9 cellular contexts compared by ENCODE assay signal in genomic region chr12:2051700-2052625, GRCh38. TPM values are rescaled to one million over a fixed set of nuclear protein-coding genes. Genes with fewer than 3 reads are reported as not detected.
DNase-seq lines count a peak whose midpoint lies in the region; ATAC-seq, FAIRE-seq and TF ChIP-seq lines count a peak whose summit lies in the region.
"Had no signal": no experiment of that assay in that cellular context is flagged by ENCODE, and none has a peak within 500 bp of the region (broad histone marks: within the 10 kb centered on the region; RNA-seq: fewer than 3 reads in every experiment).

No MANE protein-coding gene starts in this region.

- peak overlapping the region; percentile 83 for H2AFZ ChIP-seq in astrocyte (ENCODE audit: low read depth, low read length)

- H3K27me3 Mint-ChIP-seq in astrocyte (ENCODE audit: low read depth, unreplicated experiment) = peaks cover 59% of the 10 kb centered on the region
- peaks cover 4% of the 10 kb centered on the region for H3K27me3 Mint-ChIP-seq in mesothelial cell of epicardium (ENCODE audit: low read depth)

- H3K27ac Mint-ChIP-seq in astrocyte (ENCODE audit: unreplicated experiment) = peak overlapping the region; percentile 1
- peak overlapping the region; percentile 87 for H3K27ac Mint-ChIP-seq in mesothelial cell of epicardium

- intact Hi-C loops in left cardiac atrium (cut with DNase I) = loop anchor here (10.0 kb wide), 3 partner anchors 113 to 233 kb away; no protein-coding TSS in a partner anchor
- intact Hi-C loops in aorta (cut with DNase I) = loop anchor here (5.0 kb wide), 2 partner anchors 215 to 530 kb away; no protein-coding TSS in a partner anchor

- no peaks in the 10 kb centered on the region for H3K27me3 ChIP-seq in cardiac muscle cell
- H3K27me3 ChIP-seq in astrocyte (ENCODE audit: insufficient read depth, low read length) = peaks cover 38% of the 10 kb centered on the region
- no peaks in the 10 kb centered on the region for H3K27me3 ChIP-seq in aorta (ENCODE audit: control insufficient read depth in 1 of 2, insufficient read depth in 2 of 2, low read length in 1 of 2)
- peaks cover 32% of the 10 kb centered on the region for H3K27me3 ChIP-seq in effector memory CD4-positive, alpha-beta T cell (replicated peaks; ENCODE audit: control insufficient read depth, insufficient read depth, low read length, poor library complexity, severe bottlenecking)

- no peaks in the 10 kb centered on the region for H3K9me3 ChIP-seq in cardiac muscle cell (ENCODE audit: low read depth)
- H3K9me3 ChIP-seq in astrocyte (ENCODE audit: insufficient read depth, low read depth, low read length) = no peaks in the 10 kb centered on the region
- H3K9me3 ChIP-seq in aorta (ENCODE audit: control insufficient read depth, low read length) = no peaks in the 10 kb centered on the region
- H3K9me3 ChIP-seq in effector memory CD4-positive, alpha-beta T cell (ENCODE audit: control insufficient read depth, low read length) = no peaks in the 10 kb centered on the region

- peak overlapping the region; percentile 36 for H3K9ac ChIP-seq in astrocyte (ENCODE audit: low read length)

- H3K4me3 Mint-ChIP-seq in astrocyte (ENCODE audit: unreplicated experiment) (peak overlapping the region; percentile 78), mesothelial cell of epicardium (peak overlapping the region; percentile 69)

- peaks cover 11% of the 10 kb centered on the region for H4K20me1 ChIP-seq in astrocyte (ENCODE audit: insufficient read depth, low read length)

- H3K9me3 Mint-ChIP-seq in astrocyte (ENCODE audit: unreplicated experiment) = no peaks in the 10 kb centered on the region
- H3K9me3 Mint-ChIP-seq in mesothelial cell of epicardium = no peaks in the 10 kb centered on the region

- H3K4me1 Mint-ChIP-seq in astrocyte (ENCODE audit: low read depth, unreplicated experiment) (peaks cover 10% of the 10 kb centered on the region), mesothelial cell of epicardium (peaks cover 52% of the 10 kb centered on the region)

- H3K27ac ChIP-seq in cardiac muscle cell = peak overlapping the region; percentile 60
- H3K27ac ChIP-seq in astrocyte (ENCODE audit: low read depth, low read length) = no peak overlapping the region
- H3K27ac ChIP-seq in aorta (ENCODE audit: low read depth in 1 of 2, low read length in 2 of 2) = peak overlapping the region in 1 of 2 donors; percentile 47
- no peak overlapping the region for H3K27ac ChIP-seq in effector memory CD4-positive, alpha-beta T cell (ENCODE audit: insufficient read depth, low read length, poor library complexity, severe bottlenecking)

- H3K36me3 Mint-ChIP-seq in astrocyte (ENCODE audit: low read depth, unreplicated experiment) (no peaks in the 10 kb centered on the region), mesothelial cell of epicardium (no peaks in the 10 kb centered on the region)

- no peaks in the 10 kb centered on the region for H3K36me3 ChIP-seq in cardiac muscle cell
- H3K36me3 ChIP-seq in astrocyte (ENCODE audit: insufficient read depth, low read length) = no peaks in the 10 kb centered on the region
- no peaks in the 10 kb centered on the region for H3K36me3 ChIP-seq in aorta (ENCODE audit: control insufficient read depth in 1 of 2, insufficient read depth in 2 of 2, low read length in 1 of 2)
- H3K36me3 ChIP-seq in effector memory CD4-positive, alpha-beta T cell (ENCODE audit: control insufficient read depth, insufficient read depth, low read length) = no peaks in the 10 kb centered on the region

- H3K4me2 ChIP-seq in astrocyte (ENCODE audit: low read length) = peak overlapping the region; percentile 91

- 6 to 8% methylated on average over 42 to 54 of the region's 54 CpGs for WGBS in aorta, 2 donors

- ATAC-seq in left cardiac atrium = no peak
- no peak for ATAC-seq in aorta (ENCODE audit: low FRiP score)

- H3K4me3 ChIP-seq in cardiac muscle cell = peak overlapping the region; percentile 34
- H3K4me3 ChIP-seq in astrocyte (ENCODE audit: insufficient read depth, low read depth, low read length) = peak overlapping the region; percentile 52
- peak overlapping the region; percentile 56 to 95 for H3K4me3 ChIP-seq in aorta (ENCODE audit: low read length in 2 of 2)
- H3K4me3 ChIP-seq in effector memory CD4-positive, alpha-beta T cell (ENCODE audit: insufficient read depth, low read depth, low read length, poor library complexity, severe bottlenecking) = no peak overlapping the region

- peaks cover 24% of the 10 kb centered on the region for H3K4me1 ChIP-seq in cardiac muscle cell (ENCODE audit: low read depth)
- H3K4me1 ChIP-seq in astrocyte (ENCODE audit: insufficient read depth, low read length) = peaks cover 3% of the 10 kb centered on the region
- H3K4me1 ChIP-seq in aorta (ENCODE audit: control insufficient read depth in 1 of 2, insufficient read depth in 2 of 2, low read length in 2 of 2) = no peaks in the 10 kb centered on the region
- peaks cover 8% of the 10 kb centered on the region for H3K4me1 ChIP-seq in effector memory CD4-positive, alpha-beta T cell (ENCODE audit: control insufficient read depth, insufficient read depth, low read length, poor library complexity, severe bottlenecking)

- DNase-seq in cardiac muscle cell (ENCODE audit: low read depth in 1 of 2, low spot score in 1 of 2) = peak; percentile 13 to 62
- no peak for DNase-seq in left cardiac atrium
- DNase-seq in astrocyte (ENCODE audit: low read depth) = no peak
- peak in 1 of 2 experiments; percentile 49 for DNase-seq in mesothelial cell of epicardium (ENCODE audit: low spot score in 2 of 2, unreplicated experiment in 2 of 2)
- DNase-seq in aorta = no peak
- no peak for DNase-seq in stimulated activated CD4-positive, alpha-beta T cell treated with anti-CD3 and anti-CD28 coated beads, Interleukin-4, amount 100 ng/mL, for 4 hours
- DNase-seq in effector memory CD4-positive, alpha-beta T cell = no peak
- no peak for DNase-seq in iPS-NIHi11 (ENCODE audit: low spot score)
- DNase-seq: NK-92 treated with Interleukin-12 subunit alpha and Interleukin-12 subunit beta, amount 100 ng/mL, for 24 hours had no signal

- no peak for FAIRE-seq in astrocyte (lab: Jason Lieb, UNC)

- peak; percentile 13 for TF ChIP-seq CTCF in cardiac muscle cell (IDR thresholded peaks at IDR 0.05; ENCODE audit: low read depth, low read length)
- no peak for TF ChIP-seq CTCF in astrocyte (IDR thresholded peaks at IDR 0.05; ENCODE audit: insufficient read depth, low read depth, low read length)
- no peak for TF ChIP-seq CTCF in mesothelial cell of epicardium (IDR thresholded peaks at IDR 0.05; ENCODE audit: unreplicated experiment)

- no peaks in the 10 kb centered on the region for H3K79me2 ChIP-seq in astrocyte (ENCODE audit: insufficient read depth, low read length)

RNA-seq across cellular contexts. Expression of gene CACNA1C, which starts 0.8 kb away (rescaled TPM):
- total RNA-seq in cardiac muscle cell (53.9 and 77.8 TPM in 2 replicates), left cardiac atrium (100 to 1,000 TPM in 1 of 2 donors, 10 to 100 TPM in 1; 99.2 to 127 TPM), astrocyte (1.5 and 2.1 TPM in 2 replicates), mesothelial cell of epicardium (29.8 to 33.6 TPM (median 31.2 TPM) in 3 replicates), aorta (100 to 1,000 TPM in 1 of 2 donors, 10 to 100 TPM in 1; 70.4 to 114 TPM)
- polyA plus RNA-seq in cardiac muscle cell (30.4 and 40.8 TPM in 2 replicates), aorta (10 to 100 TPM in 1 of 2 donors, 1 to 10 TPM in 1; 4.3 to 22.1 TPM)

RNA-seq across cellular contexts. Expression of gene DCP1B, which starts 47.7 kb away (rescaled TPM):
- total RNA-seq in cardiac muscle cell = 20.3 and 27.8 TPM in 2 replicates
- polyA plus RNA-seq in cardiac muscle cell = 27.9 and 43.8 TPM in 2 replicates
- 1 to 10 TPM; 3.1 to 3.7 TPM for total RNA-seq in left cardiac atrium
- total RNA-seq in astrocyte = 13.1 and 16.5 TPM in 2 replicates
- total RNA-seq in mesothelial cell of epicardium = 19.8 to 22.9 TPM (median 21.4 TPM) in 3 replicates
- 10 to 100 TPM; 14.5 to 16.9 TPM for total RNA-seq in aorta
- 10 to 100 TPM in 1 of 2 donors, 1 to 10 TPM in 1; 8.0 to 10.0 TPM for polyA plus RNA-seq in aorta

Comparison
In these comparisons a context has a peak if more than half of its experiments do, and no peak if none do; other contexts are left out.
1. DNase-seq: peak in cardiac muscle cell (2 of 2); none in left cardiac atrium (single experiment), astrocyte (single experiment), aorta (0 of 2), stimulated activated CD4-positive, alpha-beta T cell treated with anti-CD3 and anti-CD28 coated beads, Interleukin-4, amount 100 ng/mL, for 4 hours (0 of 2), effector memory CD4-positive, alpha-beta T cell (0 of 3) and iPS-NIHi11 (single experiment).